1 cellular context compared by ENCODE assay signal in the genomic region with DNA sequence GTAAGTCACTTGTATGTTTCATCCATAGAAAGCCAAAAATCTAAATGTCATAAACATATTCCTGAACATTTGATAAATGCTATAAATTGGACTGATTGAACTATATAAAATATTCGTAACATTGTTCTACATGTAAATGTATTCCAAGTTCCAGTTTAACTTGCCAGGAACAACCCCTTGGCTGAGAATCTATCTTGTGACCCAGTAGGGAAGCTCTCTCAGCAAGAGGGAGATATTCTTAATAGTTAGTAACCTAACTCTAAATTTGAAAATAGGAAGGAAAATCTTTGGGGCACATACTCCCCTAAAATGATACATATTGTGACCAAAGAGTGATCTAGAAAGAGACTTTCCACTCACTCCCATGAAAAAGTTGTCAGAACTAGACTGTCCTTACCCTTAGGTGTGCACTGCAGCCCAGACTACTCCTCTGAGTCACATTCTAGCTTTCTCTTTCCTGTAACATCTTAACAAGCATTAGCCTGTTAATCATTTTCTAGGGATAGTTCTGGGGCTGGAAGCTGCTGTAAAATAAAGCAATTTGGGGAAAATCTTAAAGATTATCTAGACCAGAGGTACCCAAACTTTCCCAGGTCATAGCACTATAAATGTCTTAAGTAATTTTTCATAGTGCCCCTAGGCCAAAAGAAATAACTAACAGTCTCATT.
TF ChIP-seq lines count a peak whose summit lies in the region.

No MANE protein-coding gene starts in this region.

TF ChIP-seq in GM23338, 12 proteins besides CTCF, POLR2A, EP300 and RAD21 (continued from another document):
- TF ChIP-seq, protein P1, sequence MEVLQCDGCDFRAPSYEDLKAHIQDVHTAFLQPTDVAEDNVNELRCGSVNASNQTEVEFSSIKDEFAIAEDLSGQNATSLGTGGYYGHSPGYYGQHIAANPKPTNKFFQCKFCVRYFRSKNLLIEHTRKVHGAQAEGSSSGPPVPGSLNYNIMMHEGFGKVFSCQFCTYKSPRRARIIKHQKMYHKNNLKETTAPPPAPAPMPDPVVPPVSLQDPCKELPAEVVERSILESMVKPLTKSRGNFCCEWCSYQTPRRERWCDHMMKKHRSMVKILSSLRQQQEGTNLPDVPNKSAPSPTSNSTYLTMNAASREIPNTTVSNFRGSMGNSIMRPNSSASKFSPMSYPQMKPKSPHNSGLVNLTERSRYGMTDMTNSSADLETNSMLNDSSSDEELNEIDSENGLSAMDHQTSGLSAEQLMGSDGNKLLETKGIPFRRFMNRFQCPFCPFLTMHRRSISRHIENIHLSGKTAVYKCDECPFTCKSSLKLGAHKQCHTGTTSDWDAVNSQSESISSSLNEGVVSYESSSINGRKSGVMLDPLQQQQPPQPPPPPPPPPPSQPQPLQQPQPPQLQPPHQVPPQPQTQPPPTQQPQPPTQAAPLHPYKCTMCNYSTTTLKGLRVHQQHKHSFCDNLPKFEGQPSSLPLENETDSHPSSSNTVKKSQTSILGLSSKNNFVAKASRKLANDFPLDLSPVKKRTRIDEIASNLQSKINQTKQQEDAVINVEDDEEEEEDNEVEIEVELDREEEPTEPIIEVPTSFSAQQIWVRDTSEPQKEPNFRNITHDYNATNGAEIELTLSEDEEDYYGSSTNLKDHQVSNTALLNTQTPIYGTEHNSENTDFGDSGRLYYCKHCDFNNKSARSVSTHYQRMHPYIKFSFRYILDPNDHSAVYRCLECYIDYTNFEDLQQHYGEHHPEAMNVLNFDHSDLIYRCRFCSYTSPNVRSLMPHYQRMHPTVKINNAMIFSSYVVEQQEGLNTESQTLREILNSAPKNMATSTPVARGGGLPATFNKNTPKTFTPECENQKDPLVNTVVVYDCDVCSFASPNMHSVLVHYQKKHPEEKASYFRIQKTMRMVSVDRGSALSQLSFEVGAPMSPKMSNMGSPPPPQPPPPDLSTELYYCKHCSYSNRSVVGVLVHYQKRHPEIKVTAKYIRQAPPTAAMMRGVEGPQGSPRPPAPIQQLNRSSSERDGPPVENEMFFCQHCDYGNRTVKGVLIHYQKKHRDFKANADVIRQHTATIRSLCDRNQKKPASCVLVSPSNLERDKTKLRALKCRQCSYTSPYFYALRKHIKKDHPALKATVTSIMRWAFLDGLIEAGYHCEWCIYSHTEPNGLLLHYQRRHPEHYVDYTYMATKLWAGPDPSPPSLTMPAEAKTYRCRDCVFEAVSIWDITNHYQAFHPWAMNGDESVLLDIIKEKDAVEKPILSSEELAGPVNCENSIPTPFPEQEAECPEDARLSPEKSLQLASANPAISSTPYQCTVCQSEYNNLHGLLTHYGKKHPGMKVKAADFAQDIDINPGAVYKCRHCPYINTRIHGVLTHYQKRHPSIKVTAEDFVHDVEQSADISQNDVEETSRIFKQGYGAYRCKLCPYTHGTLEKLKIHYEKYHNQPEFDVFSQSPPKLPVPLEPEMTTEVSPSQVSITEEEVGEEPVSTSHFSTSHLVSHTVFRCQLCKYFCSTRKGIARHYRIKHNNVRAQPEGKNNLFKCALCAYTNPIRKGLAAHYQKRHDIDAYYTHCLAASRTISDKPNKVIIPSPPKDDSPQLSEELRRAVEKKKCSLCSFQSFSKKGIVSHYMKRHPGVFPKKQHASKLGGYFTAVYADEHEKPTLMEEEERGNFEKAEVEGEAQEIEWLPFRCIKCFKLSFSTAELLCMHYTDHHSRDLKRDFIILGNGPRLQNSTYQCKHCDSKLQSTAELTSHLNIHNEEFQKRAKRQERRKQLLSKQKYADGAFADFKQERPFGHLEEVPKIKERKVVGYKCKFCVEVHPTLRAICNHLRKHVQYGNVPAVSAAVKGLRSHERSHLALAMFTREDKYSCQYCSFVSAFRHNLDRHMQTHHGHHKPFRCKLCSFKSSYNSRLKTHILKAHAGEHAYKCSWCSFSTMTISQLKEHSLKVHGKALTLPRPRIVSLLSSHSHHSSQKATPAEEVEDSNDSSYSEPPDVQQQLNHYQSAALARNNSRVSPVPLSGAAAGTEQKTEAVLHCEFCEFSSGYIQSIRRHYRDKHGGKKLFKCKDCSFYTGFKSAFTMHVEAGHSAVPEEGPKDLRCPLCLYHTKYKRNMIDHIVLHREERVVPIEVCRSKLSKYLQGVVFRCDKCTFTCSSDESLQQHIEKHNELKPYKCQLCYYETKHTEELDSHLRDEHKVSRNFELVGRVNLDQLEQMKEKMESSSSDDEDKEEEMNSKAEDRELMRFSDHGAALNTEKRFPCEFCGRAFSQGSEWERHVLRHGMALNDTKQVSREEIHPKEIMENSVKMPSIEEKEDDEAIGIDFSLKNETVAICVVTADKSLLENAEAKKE (CRISPR knock-in tag; IDR thresholded peaks at IDR 0.05): no peak
- TF ChIP-seq POLR2AphosphoS5 (IDR thresholded peaks at IDR 0.05; ENCODE audit: low read depth) (no peak), EZH2phosphoT487 (IDR thresholded peaks at IDR 0.05; ENCODE audit: unreplicated experiment) (no peak)
